In the genomic region with DNA sequence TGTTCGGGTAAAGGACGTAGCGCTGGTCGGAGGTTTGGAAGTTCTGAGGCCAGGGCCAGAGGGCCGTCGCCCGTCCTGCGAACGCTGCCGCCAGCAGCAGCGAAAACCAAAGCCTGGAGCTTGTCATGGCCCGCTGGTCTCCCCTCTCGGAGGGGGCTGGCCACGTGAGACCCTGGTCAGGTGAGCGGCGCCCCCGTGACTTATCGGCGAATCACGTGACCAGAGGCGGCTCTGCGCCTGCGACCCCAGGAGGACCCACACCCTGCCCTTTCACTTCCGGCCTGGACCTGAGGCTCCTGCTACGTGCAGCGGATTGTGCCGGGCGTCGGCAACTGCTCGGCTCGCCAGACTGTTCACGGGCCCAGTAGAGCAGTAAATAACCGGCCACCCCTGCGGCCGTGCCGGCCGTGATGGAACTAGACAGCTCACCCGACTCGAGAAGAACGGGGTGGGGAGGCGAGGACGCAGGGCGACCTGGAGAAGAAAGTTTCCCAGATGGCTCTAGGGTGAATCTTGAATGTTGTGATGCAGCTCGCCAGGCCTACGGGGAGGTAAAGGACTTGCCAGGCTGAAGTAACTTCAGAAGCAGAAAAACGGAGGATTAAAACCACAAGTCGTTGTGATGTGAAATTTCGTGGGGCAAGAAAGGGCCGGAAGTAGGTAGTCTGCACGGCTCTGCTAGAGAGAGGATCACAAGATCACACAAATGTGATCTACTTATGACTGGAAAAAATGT, we compare ENCODE assay signal across 8 cellular contexts. TPM values are rescaled to one million over a fixed set of nuclear protein-coding genes. Genes with fewer than 3 reads are reported as not detected.
DNase-seq lines count a peak whose midpoint lies in the region; ATAC-seq and TF ChIP-seq lines count a peak whose summit lies in the region.

TSS of gene HEXA (minus strand) at position 169 of the 736 bp plus-strand sequence. CDS start at position 127, 42 bp downstream.

- H3K79me2 ChIP-seq in DOHH2 (ENCODE audit: control insufficient read depth, low read length) (peaks cover 45% of the 10 kb centered on the region), GM23338 (replicated peaks; ENCODE audit: insufficient read depth) (peaks cover 35% of the 10 kb centered on the region), fibroblast of lung (ENCODE audit: control insufficient read depth, insufficient read depth, low read length) (peaks cover 1% of the 10 kb centered on the region)

- intact Hi-C loops in naive thymus-derived CD4-positive, alpha-beta T cell (cut with micrococcal nuclease): loop anchor here (1.0 to 10.0 kb wide), 13 partner anchors 10 to 1259 kb away; partner anchors contain the start of genes ADPGK (in 2 of the 2), PARP6 (in 2 of the 2), BBS4 (in 1 of the 2) and HIGD2B (in 1 of the 2)

- POLR2A ChIA-PET in naive thymus-derived CD4-positive, alpha-beta T cell (lab: Charles Lee): interaction anchor here (0.6 to 4.3 kb wide), 23 partner anchors 8 to 224 kb away, joined by 3 to 58 read pairs (median 4); partner anchors contain the start of gene ARIH1

- H2AFZ ChIP-seq in GM23338 (peak within 1 kb of the TSS; percentile 100), fibroblast of lung (ENCODE audit: low read length) (peak within 1 kb of the TSS; percentile 76)

- H3K4me2 ChIP-seq in DOHH2 (ENCODE audit: low read length) (peak within 1 kb of the TSS; percentile 69), GM23338 (peak within 1 kb of the TSS; percentile 97), fibroblast of lung (ENCODE audit: extremely low read depth, insufficient read depth, low read length) (peak within 1 kb of the TSS; percentile 78)

- TF ChIP-seq CTCF in DOHH2 (IDR thresholded peaks at IDR 0.05; ENCODE audit: low read depth, low read length, poor library complexity, severe bottlenecking) (no peak), GM23338 (conservative IDR thresholded peaks at IDR 0.05; ENCODE audit: low read depth in 2 of 2) (no peak), fibroblast of lung (conservative IDR thresholded peaks at IDR 0.05 in 1 of 2, IDR thresholded peaks at IDR 0.05 in 1 of 2; ENCODE audit: low read depth in 1 of 2, low read length in 2 of 2) (no peak)

- DNase-seq in GM23338 (ENCODE audit: low spot score) (peak; percentile 99), LHCN-M2 (ENCODE audit: low read depth) (peak; percentile 93), RPMI8226 (peak; percentile 99), fibroblast of lung (ENCODE audit: low read depth in 2 of 2) (peak; percentile 94 to 97)
- DNase-seq in activated T-helper 1 cell treated with anti-CD3 and anti-CD28 coated beads, Interleukin-2, amount 50 U/mL, for 16 hours (ENCODE audit: low read depth in 1 of 2, low spot score in 1 of 2): peak; percentile 92 to 93
- peak; percentile 91 to 99 (median 95) for DNase-seq in naive thymus-derived CD4-positive, alpha-beta T cell

- ATAC-seq in GM23338: peak; percentile 98
- peak; percentile 93 for ATAC-seq in naive thymus-derived CD4-positive, alpha-beta T cell
- ATAC-seq in stimulated activated memory B cell treated with anti-CD40 and anti-IgM and Interleukin-4, amounts not matched to agents 10 μg/mL and 1 μg/mL and 100 μg/mL, for 72 hours: peak; percentile 95

- H3K27me3 Mint-ChIP-seq in GM23338 (ENCODE audit: insufficient read depth, low read depth, poor library complexity): peaks cover 15% of the 10 kb centered on the region
- no peaks in the 10 kb centered on the region for H3K27me3 Mint-ChIP-seq in naive thymus-derived CD4-positive, alpha-beta T cell
- H3K27me3 Mint-ChIP-seq in stimulated activated memory B cell treated with anti-CD40 and anti-IgM and Interleukin-4, amounts not matched to agents 10 μg/mL and 1 μg/mL and 100 μg/mL, for 72 hours: no peaks in the 10 kb centered on the region

- H3K9me2 ChIP-seq in DOHH2 (replicated peaks; ENCODE audit: control insufficient read depth, low read length) (no peaks in the 10 kb centered on the region), GM23338 (ENCODE audit: insufficient read depth) (no peaks in the 10 kb centered on the region)

- peaks cover 7% of the 10 kb centered on the region; the same call in 2 of the 3 replicates for H3K9me3 Mint-ChIP-seq in GM23338
- H3K9me3 Mint-ChIP-seq in naive thymus-derived CD4-positive, alpha-beta T cell: peaks cover 0 to 5% (median 0%) of the 10 kb centered on the region in 11 donors
- H3K9me3 Mint-ChIP-seq in stimulated activated memory B cell treated with anti-CD40 and anti-IgM and Interleukin-4, amounts not matched to agents 10 μg/mL and 1 μg/mL and 100 μg/mL, for 72 hours: no peaks in the 10 kb centered on the region

- H3K27me3 ChIP-seq in DOHH2 (ENCODE audit: control insufficient read depth, low read length): no peaks in the 10 kb centered on the region
- no peaks in the 10 kb centered on the region for H3K27me3 ChIP-seq in GM23338 (ENCODE audit: insufficient read depth)
- peaks cover 2% of the 10 kb centered on the region for H3K27me3 ChIP-seq in fibroblast of lung (ENCODE audit: control insufficient read depth, insufficient read depth, low read length)
- no peaks in the 10 kb centered on the region for H3K27me3 ChIP-seq in naive thymus-derived CD4-positive, alpha-beta T cell (ENCODE audit: control insufficient read depth in 2 of 2, insufficient read depth in 2 of 2, low read length in 2 of 2)

- peaks cover 5% of the 10 kb centered on the region; the same call in 1 of the 2 replicates for H3F3A ChIP-seq in DOHH2 (ENCODE audit: control insufficient read depth, insufficient read depth)
- 0 out of 2 replicates have a peak, but pooled peaks cover 4% of the 10 kb centered on the region for H3F3A ChIP-seq in GM23338 (replicated peaks; ENCODE audit: low read depth)

- H3K36me3 ChIP-seq in DOHH2 (ENCODE audit: control insufficient read depth, low read length): peaks cover 2% of the 10 kb centered on the region; the same call in 1 of the 2 replicates
- H3K36me3 ChIP-seq in GM23338 (ENCODE audit: insufficient read depth): no peaks in the 10 kb centered on the region
- H3K36me3 ChIP-seq in fibroblast of lung (ENCODE audit: control insufficient read depth, insufficient read depth, low read length): no peaks in the 10 kb centered on the region
- H3K36me3 ChIP-seq in naive thymus-derived CD4-positive, alpha-beta T cell (ENCODE audit: control insufficient read depth in 2 of 3, insufficient read depth in 3 of 3, low read length in 3 of 3): no peaks in the 10 kb centered on the region

- peak within 1 kb of the TSS; percentile 83 for H3K4me3 ChIP-seq in DOHH2 (ENCODE audit: low read length)
- H3K4me3 ChIP-seq in GM23338: peak within 1 kb of the TSS; percentile 96
- peak within 1 kb of the TSS; percentile 48 to 85 (median 74) for H3K4me3 ChIP-seq in fibroblast of lung (replicated peaks in 1 of 4; ENCODE audit: control extremely low read depth in 1 of 4, insufficient read depth in 1 of 4, low read depth in 3 of 4, low read length in 4 of 4)
- peak within 1 kb of the TSS; percentile 99 for H3K4me3 ChIP-seq in naive thymus-derived CD4-positive, alpha-beta T cell (ENCODE audit: low read length)

- H3K9ac ChIP-seq in fibroblast of lung (ENCODE audit: insufficient read depth, low read length): peak within 1 kb of the TSS; percentile 78

- no peaks in the 10 kb centered on the region for H3K36me3 Mint-ChIP-seq in GM23338 (ENCODE audit: low read depth)
- peaks cover 0 to 8% (median 1%) of the 10 kb centered on the region in 5 donors for H3K36me3 Mint-ChIP-seq in naive thymus-derived CD4-positive, alpha-beta T cell
- H3K36me3 Mint-ChIP-seq in stimulated activated memory B cell treated with anti-CD40 and anti-IgM and Interleukin-4, amounts not matched to agents 10 μg/mL and 1 μg/mL and 100 μg/mL, for 72 hours: no peaks in the 10 kb centered on the region

- no peaks in the 10 kb centered on the region for H3K9me3 ChIP-seq in DOHH2 (ENCODE audit: control insufficient read depth, insufficient read depth, low read length)
- H3K9me3 ChIP-seq in fibroblast of lung (ENCODE audit: control insufficient read depth, insufficient read depth, low read depth, low read length): no peaks in the 10 kb centered on the region
- no peaks in the 10 kb centered on the region for H3K9me3 ChIP-seq in naive thymus-derived CD4-positive, alpha-beta T cell (ENCODE audit: control insufficient read depth in 2 of 3, low read length in 3 of 3)

- CTCF ChIA-PET in naive thymus-derived CD4-positive, alpha-beta T cell (lab: Charles Lee): interaction anchor here (0.5 to 1.1 kb wide), 4 partner anchors 10 to 296 kb away, joined by 3 to 5 read pairs (median 3); no protein-coding TSS in a partner anchor

- H3K27ac Mint-ChIP-seq in GM23338: peak within 1 kb of the TSS; percentile 78
- H3K27ac Mint-ChIP-seq in naive thymus-derived CD4-positive, alpha-beta T cell: peak within 1 kb of the TSS; percentile 94 to 100 (median 96)
- H3K27ac Mint-ChIP-seq in stimulated activated memory B cell treated with anti-CD40 and anti-IgM and Interleukin-4, amounts not matched to agents 10 μg/mL and 1 μg/mL and 100 μg/mL, for 72 hours: peak within 1 kb of the TSS; percentile 99

- peak within 1 kb of the TSS; percentile 93 for H3K4me3 Mint-ChIP-seq in GM23338
- H3K4me3 Mint-ChIP-seq in naive thymus-derived CD4-positive, alpha-beta T cell: peak within 1 kb of the TSS; percentile 87 to 96 (median 93)
- H3K4me3 Mint-ChIP-seq in stimulated activated memory B cell treated with anti-CD40 and anti-IgM and Interleukin-4, amounts not matched to agents 10 μg/mL and 1 μg/mL and 100 μg/mL, for 72 hours: peak within 1 kb of the TSS; percentile 97

- peak within 1 kb of the TSS; percentile 39 for H3K27ac ChIP-seq in DOHH2 (ENCODE audit: low read depth, low read length)
- peak within 1 kb of the TSS; percentile 89 for H3K27ac ChIP-seq in GM23338 (ENCODE audit: low read depth)
- H3K27ac ChIP-seq in fibroblast of lung (ENCODE audit: insufficient read depth, low read length): peak within 1 kb of the TSS; percentile 72
- H3K27ac ChIP-seq in naive thymus-derived CD4-positive, alpha-beta T cell (ENCODE audit: low read depth, low read length): peak within 1 kb of the TSS; percentile 75

- peaks cover 18% of the 10 kb centered on the region for H3K4me1 Mint-ChIP-seq in GM23338
- H3K4me1 Mint-ChIP-seq in naive thymus-derived CD4-positive, alpha-beta T cell: peaks cover 39 to 85% (median 64%) of the 10 kb centered on the region in 7 donors
- H3K4me1 Mint-ChIP-seq in stimulated activated memory B cell treated with anti-CD40 and anti-IgM and Interleukin-4, amounts not matched to agents 10 μg/mL and 1 μg/mL and 100 μg/mL, for 72 hours: peaks cover 57% of the 10 kb centered on the region

- H3K4me1 ChIP-seq in DOHH2 (ENCODE audit: control insufficient read depth, low read length) (peaks cover 28% of the 10 kb centered on the region), GM23338 (ENCODE audit: insufficient read depth) (peaks cover 11% of the 10 kb centered on the region; the same call in 1 of the 2 replicates), fibroblast of lung (ENCODE audit: control insufficient read depth, extremely low read depth, insufficient read depth, low read length) (peaks cover 2% of the 10 kb centered on the region)
- peaks cover 21 to 39% of the 10 kb centered on the region in 2 donors for H3K4me1 ChIP-seq in naive thymus-derived CD4-positive, alpha-beta T cell (ENCODE audit: control insufficient read depth in 2 of 2, insufficient read depth in 2 of 2, low read length in 2 of 2)

- no peaks in the 10 kb centered on the region for H4K20me1 ChIP-seq in DOHH2 (ENCODE audit: control insufficient read depth, insufficient read depth, low read depth, low read length)
- no peaks in the 10 kb centered on the region; the same call in 1 of the 2 replicates for H4K20me1 ChIP-seq in GM23338 (replicated peaks; ENCODE audit: insufficient read depth)
- H4K20me1 ChIP-seq in fibroblast of lung (ENCODE audit: control insufficient read depth, extremely low read depth, insufficient read depth, low read length): no peaks in the 10 kb centered on the region

RNA-seq across cellular contexts. Expression of gene HEXA, which starts in this region (rescaled TPM):
- total RNA-seq in GM23338 (2014; rRNA removed; shearing (Covaris generic)): 41.0 and 43.8 TPM in 2 replicates
- polyA plus RNA-seq in GM23338 (2016; fragmentation: Nextera tagmentation; extraction: Ambion mirVana) (37.0 and 43.0 TPM in 2 replicates), fibroblast of lung (137 and 183 TPM in 2 replicates)
- total RNA-seq in LHCN-M2 (2014; rRNA removed) (89.3 and 127 TPM in 2 replicates), fibroblast of lung (80.3 and 98.1 TPM in 2 replicates)
- 143 TPM for polyA plus RNA-seq in LHCN-M2 (2012)
- polyA plus RNA-seq in fibroblast of lung (2012): 93.6 and 114 TPM in 2 replicates
- polyA minus RNA-seq in fibroblast of lung (ENCODE audit: low replicate concordance): 49.9 and 63.9 TPM in 2 replicates
- total RNA-seq in naive thymus-derived CD4-positive, alpha-beta T cell: 100 to 1,000 TPM in 2 of 5 experiments, 10 to 100 TPM in 3; 83.1 to 101 (median 94.8) TPM
- polyA plus RNA-seq in naive thymus-derived CD4-positive, alpha-beta T cell: 10 to 100 TPM; 60.3 to 81.0 TPM

Comparison
In these comparisons a context has a peak if more than half of its experiments do, and no peak if none do; other contexts are left out.
1. Peak in every context shown above with its lines: DNase-seq, ATAC-seq, H3K4me3 ChIP-seq and H3K27ac ChIP-seq.
2. H3K27ac ChIP-seq: peak in every context shown above with its lines; median percentile 89 in GM23338; 75 in naive thymus-derived CD4-positive, alpha-beta T cell; 72 in fibroblast of lung; 39 in DOHH2.